Comparison of ENCODE assay signal across 26 cellular contexts in genomic region chr1:178323067-178323466, GRCh38.
"Had no signal": no experiment of that assay in that cellular context is flagged by ENCODE, and none has a peak within 500 bp of the region (broad histone marks: within the 10 kb centered on the region; RNA-seq: fewer than 3 reads in every experiment).

No MANE protein-coding gene starts in this region.

- H3K36me3 ChIP-seq: neural progenitor cell, thoracic aorta, upper lobe of left lung had no signal

- H3K27me3 ChIP-seq: dorsolateral prefrontal cortex, neural progenitor cell, upper lobe of left lung had no signal

- H3K4me1 Mint-ChIP-seq: activated naive CD4-positive, alpha-beta T cell treated with anti-CD3 and anti-CD28 coated beads, Interleukin-2, amount 50 U/mL, for 24 hours; central memory CD8-positive, alpha-beta T cell; naive thymus-derived CD4-positive, alpha-beta T cell had no signal

- H3K4me3 ChIP-seq: dorsolateral prefrontal cortex, lung, neural progenitor cell, thoracic aorta, upper lobe of left lung had no signal

- H3K4me1 ChIP-seq: neural progenitor cell had no signal

- H3K9me3 Mint-ChIP-seq: activated B cell treated with CpG ODN at 0.5 μM for 24 hours; activated CD4-positive, alpha-beta memory T cell treated with anti-CD3 and anti-CD28 coated beads for 36 hours; activated naive CD4-positive, alpha-beta T cell treated with anti-CD3 and anti-CD28 coated beads, Interleukin-2, amount 50 U/mL, for 24 hours; central memory CD8-positive, alpha-beta T cell; effector memory CD8-positive, alpha-beta T cell had no signal

- DNase-seq: activated B cell treated with CpG ODN at 0.5 μM for 24 hours; activated CD4-positive, alpha-beta memory T cell treated with anti-CD3 and anti-CD28 coated beads for 36 hours; activated CD4-positive, alpha-beta T cell treated with anti-CD3 and anti-CD28 coated beads for 4 hours; activated gamma-delta T cell treated with Interleukin-2 at 50 U/mL for 16 hours; aorta; dorsolateral prefrontal cortex; effector memory CD8-positive, alpha-beta T cell; kidney; naive thymus-derived CD4-positive, alpha-beta T cell; posterior cingulate gyrus; small intestine; stimulated activated CD4-positive, alpha-beta T cell treated with anti-CD3 and anti-CD28 coated beads, Interleukin-15, amount 100 ng/mL, for 24 hours; stimulated activated CD4-positive, alpha-beta T cell treated with anti-CD3 and anti-CD28 coated beads, Interleukin-2, amount 100 ng/mL, for 48 hours; stimulated activated CD8-positive, alpha-beta memory T cell treated with anti-CD3 and anti-CD28 coated beads, Interleukin-4, amount 100 ng/mL, for 48 hours; stimulated activated naive CD4-positive, alpha-beta T cell; T-helper 9 cell; upper lobe of left lung had no signal

- ATAC-seq: effector memory CD8-positive, alpha-beta T cell; left lobe of liver; naive thymus-derived CD4-positive, alpha-beta T cell; sciatic nerve had no signal

- H3K27ac Mint-ChIP-seq: activated B cell treated with CpG ODN at 0.5 μM for 24 hours; activated CD4-positive, alpha-beta memory T cell treated with anti-CD3 and anti-CD28 coated beads for 36 hours; activated naive CD4-positive, alpha-beta T cell treated with anti-CD3 and anti-CD28 coated beads, Interleukin-2, amount 50 U/mL, for 24 hours; activated T-helper 1 cell treated with anti-CD3 and anti-CD28 coated beads, Interleukin-12 subunit alpha, Interleukin-12 subunit beta, Interleukin-2, Interleukin-4 antibody, amounts not matched to agents 30 ng/mL and 10 ng/mL and 1 ng/mL, durations not matched to agents 14 hours and 24 hours and 36 hours; brain; effector memory CD8-positive, alpha-beta T cell; naive thymus-derived CD4-positive, alpha-beta T cell; neural progenitor cell had no signal

- H3K4me3 Mint-ChIP-seq: activated B cell treated with CpG ODN at 0.5 μM for 24 hours; activated CD4-positive, alpha-beta memory T cell treated with anti-CD3 and anti-CD28 coated beads for 36 hours; activated naive CD4-positive, alpha-beta T cell treated with anti-CD3 and anti-CD28 coated beads, Interleukin-2, amount 50 U/mL, for 24 hours; activated T-helper 1 cell treated with anti-CD3 and anti-CD28 coated beads, Interleukin-12 subunit alpha, Interleukin-12 subunit beta, Interleukin-2, Interleukin-4 antibody, amounts not matched to agents 30 ng/mL and 10 ng/mL and 1 ng/mL, durations not matched to agents 14 hours and 24 hours and 36 hours; central memory CD8-positive, alpha-beta T cell; effector memory CD8-positive, alpha-beta T cell; naive thymus-derived CD4-positive, alpha-beta T cell; neural progenitor cell had no signal

- H3K9me3 ChIP-seq: thoracic aorta, upper lobe of left lung had no signal

- H3K27me3 Mint-ChIP-seq: central memory CD8-positive, alpha-beta T cell; effector memory CD8-positive, alpha-beta T cell had no signal

- H3K36me3 Mint-ChIP-seq: activated CD4-positive, alpha-beta memory T cell treated with anti-CD3 and anti-CD28 coated beads for 36 hours; activated naive CD4-positive, alpha-beta T cell treated with anti-CD3 and anti-CD28 coated beads, Interleukin-2, amount 50 U/mL, for 24 hours; neural progenitor cell had no signal

- H3K27ac ChIP-seq: dorsolateral prefrontal cortex, neural progenitor cell, thoracic aorta, upper lobe of left lung had no signal
